ENCODE assay signal across 16 cellular contexts in genomic region chr6:71902261-71902660, GRCh38. TPM values are rescaled to one million over a fixed set of nuclear protein-coding genes. Genes with fewer than 3 reads are reported as not detected.
DNase-seq lines count a peak whose midpoint lies in the region; ATAC-seq and TF ChIP-seq lines count a peak whose summit lies in the region.
"Had no signal": no experiment of that assay in that cellular context is flagged by ENCODE, and none has a peak within 500 bp of the region (broad histone marks: within the 10 kb centered on the region; RNA-seq: fewer than 3 reads in every experiment).

No MANE protein-coding gene starts in this region.

- H3K27me3 ChIP-seq in endodermal cell (ENCODE audit: control insufficient read depth, insufficient read depth, low read length, poor library complexity, severe bottlenecking) = no peaks in the 10 kb centered on the region
- H3K27me3 ChIP-seq: BLaER1 treated with 17β-estradiol and CSF1 and Interleukin-3, amounts not matched to agents 10 nM and 100 nM; left lung; sigmoid colon had no signal

- H3K27ac ChIP-seq in endodermal cell (ENCODE audit: low read depth, low read length) = no peak overlapping the region
- H3K27ac ChIP-seq: BLaER1 treated with 17β-estradiol and CSF1 and Interleukin-3, amounts not matched to agents 10 nM and 100 nM; left lung; sigmoid colon had no signal

- H3K9me3 ChIP-seq in endodermal cell (ENCODE audit: control insufficient read depth, low read length) = peaks cover 9% of the 10 kb centered on the region
- H3K9me3 ChIP-seq: BLaER1 treated with 17β-estradiol and CSF1 and Interleukin-3, amounts not matched to agents 10 nM and 100 nM; left lung; sigmoid colon had no signal

- peaks cover 3% of the 10 kb centered on the region for H3K4me1 ChIP-seq in endodermal cell (ENCODE audit: control insufficient read depth, insufficient read depth, low read length)
- H3K4me1 ChIP-seq: left lung, sigmoid colon had no signal

- TF ChIP-seq CTCF in endodermal cell (conservative IDR thresholded peaks at IDR 0.05) (no peak), foreskin fibroblast (IDR thresholded peaks at IDR 0.05; ENCODE audit: low read depth, low read length) (no peak)

- H3K4me3 ChIP-seq in endodermal cell (ENCODE audit: low read length) (peak overlapping the region; percentile 33), foreskin fibroblast (ENCODE audit: low read depth in 1 of 2, low read length in 2 of 2) (no peak overlapping the region)
- H3K4me3 ChIP-seq: BLaER1 treated with 17β-estradiol and CSF1 and Interleukin-3, amounts not matched to agents 10 nM and 100 nM; left lung; sigmoid colon had no signal

- H3K4me1 Mint-ChIP-seq in endodermal cell = peaks cover 8% of the 10 kb centered on the region
- H3K4me1 Mint-ChIP-seq: nephron progenitor cell had no signal

- no peak overlapping the region for H3K9ac ChIP-seq in endodermal cell (ENCODE audit: extremely low read depth, low read length, poor library complexity, severe bottlenecking)
- H3K9ac ChIP-seq: BLaER1 treated with 17β-estradiol and CSF1 and Interleukin-3, amounts not matched to agents 10 nM and 100 nM had no signal

- no peaks in the 10 kb centered on the region for H3K36me3 ChIP-seq in endodermal cell (ENCODE audit: control insufficient read depth, insufficient read depth, low read length)
- H3K36me3 ChIP-seq: BLaER1 treated with 17β-estradiol and CSF1 and Interleukin-3, amounts not matched to agents 10 nM and 100 nM; left lung; sigmoid colon had no signal

- no peak overlapping the region for H3K4me3 Mint-ChIP-seq in endodermal cell
- H3K4me3 Mint-ChIP-seq: nephron progenitor cell had no signal

- no peak for DNase-seq in endodermal cell
- DNase-seq in foreskin fibroblast = no peak
- no peak for DNase-seq in NCI-H526 treated with DMSO at 0.1 percent for 48 hours (lab: John Stamatoyannopoulos, UW)
- DNase-seq in RKO (ENCODE audit: low spot score) = no peak
- no peak for DNase-seq in HPDE6-E6E7 (ENCODE audit: extremely low spot score)
- DNase-seq: activated naive CD4-positive, alpha-beta T cell treated with anti-CD3 and anti-CD28 coated beads, Interleukin-2, amount 50 U/mL, for 16 hours; central memory CD4-positive, alpha-beta T cell; left lung; nephron progenitor cell; sigmoid colon had no signal

- no peak overlapping the region for H3K27ac Mint-ChIP-seq in endodermal cell
- H3K27ac Mint-ChIP-seq: nephron progenitor cell had no signal

- H3K27me3 Mint-ChIP-seq in endodermal cell (ENCODE audit: insufficient read depth) = no peaks in the 10 kb centered on the region

- H3K36me3 Mint-ChIP-seq in endodermal cell (ENCODE audit: low read depth) = no peaks in the 10 kb centered on the region

- ATAC-seq in GM18868 (IDR thresholded peaks at IDR 0.05; ENCODE audit: unreplicated experiment) (peak; percentile 91), GM21529 (IDR thresholded peaks at IDR 0.05; ENCODE audit: unreplicated experiment) (peak; percentile 88), HG03095 (IDR thresholded peaks at IDR 0.05; ENCODE audit: unreplicated experiment) (peak; percentile 79)
- ATAC-seq: left lung had no signal

- no peaks in the 10 kb centered on the region for H3K9me3 Mint-ChIP-seq in endodermal cell
- H3K9me3 Mint-ChIP-seq: nephron progenitor cell had no signal

RNA-seq across cellular contexts. Expression of gene RIMS1, which starts 15.9 kb away (rescaled TPM):
- 1 to 10 TPM; 1.1 to 1.6 TPM for total RNA-seq in endodermal cell
- 2.1 TPM for polyA plus RNA-seq in endodermal cell (2013, experiment 1 of 2)
- polyA plus RNA-seq in endodermal cell (2013, experiment 2 of 2) = 2.5 TPM
- total RNA-seq: activated CD8-positive, alpha-beta memory T cell treated with anti-CD3 and anti-CD28 coated beads for 36 hours; SK-MEL-5 had no signal
